8 cellular contexts compared by ENCODE assay signal in the genomic region with DNA sequence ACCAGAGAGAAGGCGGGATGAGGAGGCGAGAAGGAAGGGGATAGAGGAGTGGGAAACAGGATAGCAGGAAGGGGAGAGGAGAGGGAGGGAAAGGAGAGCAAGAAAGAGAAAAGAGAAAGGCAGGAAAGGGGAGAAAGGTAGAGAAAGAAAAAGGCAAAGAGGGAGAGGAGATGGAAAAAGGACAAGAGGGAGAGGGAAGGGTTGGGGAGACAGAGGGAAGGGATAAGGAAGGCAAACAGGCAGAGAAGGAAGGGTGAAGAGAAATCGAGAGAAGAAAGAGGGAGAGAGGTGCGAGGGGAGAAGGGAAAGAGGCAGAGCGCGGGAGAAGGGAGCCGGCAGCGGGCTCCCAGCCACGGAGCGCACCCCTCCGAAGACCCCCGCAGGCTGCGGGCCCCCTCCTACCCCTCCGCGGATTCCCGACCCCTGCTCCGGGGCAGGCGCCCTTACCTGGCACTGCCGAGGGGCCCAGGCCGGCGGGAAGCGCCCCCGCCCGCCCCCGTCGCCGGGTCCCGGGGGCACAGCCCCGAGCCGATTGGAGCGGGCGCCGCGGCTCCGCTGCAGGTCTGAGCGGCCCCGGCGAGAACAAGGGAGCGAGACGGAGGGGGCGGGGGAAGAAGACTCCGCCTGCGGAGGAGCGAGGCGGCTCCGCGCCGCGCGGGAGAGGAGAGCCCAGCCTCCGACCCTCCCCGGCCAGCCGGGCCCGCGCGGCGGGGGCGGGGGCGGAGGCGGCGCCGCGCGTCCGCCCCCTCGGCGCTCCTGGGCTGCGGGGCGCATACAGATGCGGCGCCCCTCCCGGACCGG. TPM values are rescaled to one million over a fixed set of nuclear protein-coding genes. Genes with fewer than 3 reads are reported as not detected.
A peak's percentile ranks its signal among the peaks of the same experiment; 100 is the strongest.
DNase-seq lines count a peak whose midpoint lies in the region; ATAC-seq and TF ChIP-seq lines count a peak whose summit lies in the region.

Gene CDH24, minus strand, starts transcription at position 565 of the 801 bp plus-strand sequence. CDS start 1,787 bp downstream, outside the sequence.

- no peak for TF ChIP-seq EP300 in upper lobe of left lung (IDR thresholded peaks at IDR 0.05)

- in situ Hi-C loops in ACHN (cut with HindIII; ENCODE audit: low pct_ligation_motif_present, low pct_unique_long_range_greater_than_20kb, low sequenced_read_pairs), result no loop called here

- H3K27me3 ChIP-seq in neutrophil (peaks cover 13% of the 10 kb centered on the region), upper lobe of left lung (no peaks in the 10 kb centered on the region)

- 3 to 5% methylated on average over 23 to 34 of the region's 73 CpGs for WGBS in upper lobe of left lung, 2 donors

- peak in 1 of 4 donors; percentile 25 for TF ChIP-seq POLR2A in upper lobe of left lung (IDR thresholded peaks at IDR 0.05)

- peaks cover 15% of the 10 kb centered on the region for H3K4me1 Mint-ChIP-seq in activated T-cell treated with anti-CD3 and anti-CD28 coated beads, Interleukin-2, amount 50 U/mL, for 72 hours (ENCODE audit: low read depth)

- no peak for TF ChIP-seq CTCF in foreskin fibroblast (IDR thresholded peaks at IDR 0.05; ENCODE audit: low read depth, low read length)
- TF ChIP-seq CTCF in neutrophil (IDR thresholded peaks at IDR 0.05), result no peak
- TF ChIP-seq CTCF in upper lobe of left lung (IDR thresholded peaks at IDR 0.05), result no peak

- peak within 1 kb of the TSS; percentile 89 to 93 for H3K4me3 Mint-ChIP-seq in activated T-cell treated with anti-CD3 and anti-CD28 coated beads, Interleukin-2, amount 50 U/mL, for 72 hours

- H3K4me1 ChIP-seq in neutrophil (ENCODE audit: control insufficient read depth in 1 of 2, insufficient read depth in 1 of 2, low read depth in 1 of 2, low read length in 1 of 2) (peaks cover 20 to 22% of the 10 kb centered on the region in 2 experiments), upper lobe of left lung (peaks cover 21 to 26% (median 23%) of the 10 kb centered on the region in 4 donors)

- H3K36me3 Mint-ChIP-seq in activated T-cell treated with anti-CD3 and anti-CD28 coated beads, Interleukin-2, amount 50 U/mL, for 72 hours (ENCODE audit: insufficient read depth in 2 of 2), result peaks cover under 1 to 12% of the 10 kb centered on the region in 2 donors

- H3K27ac Mint-ChIP-seq in activated T-cell treated with anti-CD3 and anti-CD28 coated beads, Interleukin-2, amount 50 U/mL, for 72 hours, result peak within 1 kb of the TSS; percentile 3

- H3K36me3 ChIP-seq in KOPT-K1 (ENCODE audit: insufficient read depth, low read length), result peaks cover 38% of the 10 kb centered on the region
- peaks cover 36% of the 10 kb centered on the region for H3K36me3 ChIP-seq in neutrophil
- H3K36me3 ChIP-seq in upper lobe of left lung, result peaks cover 23 to 40% (median 35%) of the 10 kb centered on the region in 4 donors

- H3K4me3 ChIP-seq in foreskin fibroblast (ENCODE audit: low read depth in 1 of 2, low read length in 2 of 2) (peak within 1 kb of the TSS; percentile 61 to 63), neutrophil (ENCODE audit: low read depth in 1 of 2, low read length in 1 of 2) (peak within 1 kb of the TSS; percentile 71 to 84), upper lobe of left lung (peak within 1 kb of the TSS; percentile 30 to 88 (median 76))

- H3K9me3 Mint-ChIP-seq in activated T-cell treated with anti-CD3 and anti-CD28 coated beads, Interleukin-2, amount 50 U/mL, for 72 hours, result no peaks in the 10 kb centered on the region

- DNase-seq in ACHN, result peak; percentile 77
- DNase-seq in activated T-cell treated with anti-CD3 and anti-CD28 coated beads, Interleukin-2, amount 50 U/mL, for 72 hours, result peak; percentile 77 to 83
- DNase-seq in foreskin fibroblast, result peak; percentile 56 to 88
- DNase-seq in upper lobe of left lung, result peak; percentile 74 to 93
- no peak for DNase-seq in DMS53 (lab: John Stamatoyannopoulos, UW)

- peaks cover 12% of the 10 kb centered on the region for H3K27me3 Mint-ChIP-seq in activated T-cell treated with anti-CD3 and anti-CD28 coated beads, Interleukin-2, amount 50 U/mL, for 72 hours (ENCODE audit: low read depth)

- ATAC-seq in GM19463 (IDR thresholded peaks at IDR 0.05; ENCODE audit: unreplicated experiment), result peak; percentile 62
- ATAC-seq in activated T-cell treated with anti-CD3 and anti-CD28 coated beads, Interleukin-2, amount 50 U/mL, for 72 hours (replicated peaks in 1 of 2), result peak; percentile 72 to 75
- ATAC-seq in upper lobe of left lung (ENCODE audit: low FRiP score in 2 of 2), result peak; percentile 17 to 84

- H3K9me3 ChIP-seq in KOPT-K1 (ENCODE audit: insufficient read depth, low read length, poor library complexity, severe bottlenecking) (no peaks in the 10 kb centered on the region), neutrophil (no peaks in the 10 kb centered on the region), upper lobe of left lung (no peaks in the 10 kb centered on the region)

- peak within 1 kb of the TSS; percentile 23 for H3K27ac ChIP-seq in KOPT-K1 (ENCODE audit: low read depth, low read length, poor library complexity, severe bottlenecking)
- H3K27ac ChIP-seq in neutrophil, result peak within 1 kb of the TSS; percentile 19
- peak within 1 kb of the TSS; percentile 52 to 82 (median 62) for H3K27ac ChIP-seq in upper lobe of left lung

RNA-seq across cellular contexts. Expression of gene CDH24, which starts in this region (rescaled TPM):
- 1 to 10 TPM in 1 of 2 donors, under 1 TPM in 1; 0.82 to 1.5 TPM for total RNA-seq in activated T-cell treated with anti-CD3 and anti-CD28 coated beads, Interleukin-2, amount 50 U/mL, for 72 hours
- 1 to 10 TPM; 2.0 to 8.0 (median 4.2) TPM for total RNA-seq in upper lobe of left lung
